In genomic region chr2:156553714-156554442, GRCh38 we compare ENCODE assay signal across 25 cellular contexts.
"Had no signal": no experiment of that assay in that cellular context is flagged by ENCODE, and none has a peak within 500 bp of the region (broad histone marks: within the 10 kb centered on the region; RNA-seq: fewer than 3 reads in every experiment).

No MANE protein-coding gene starts in this region.

- H3K9me3 ChIP-seq: esophagus squamous epithelium, gastroesophageal sphincter, heart left ventricle, sigmoid colon, uterus had no signal

- H3K27ac Mint-ChIP-seq: activated naive CD8-positive, alpha-beta T cell treated with anti-CD3 and anti-CD28 coated beads, Interleukin-2, amount 50 U/mL, for 24 hours; endodermal cell; mesothelial cell of epicardium; naive thymus-derived CD8-positive, alpha-beta T cell; neural progenitor cell; stimulated activated naive B cell treated with anti-CD40 and anti-IgM and Interleukin-4, amounts not matched to agents 10 μg/mL and 1 μg/mL and 100 μg/mL, for 72 hours had no signal

- H3K36me3 ChIP-seq: neural progenitor cell, uterus had no signal

- H3K9me3 Mint-ChIP-seq: activated naive CD8-positive, alpha-beta T cell treated with anti-CD3 and anti-CD28 coated beads, Interleukin-2, amount 50 U/mL, for 24 hours; endodermal cell; mesothelial cell of epicardium; naive thymus-derived CD8-positive, alpha-beta T cell; neural progenitor cell; stimulated activated naive B cell treated with anti-CD40 and anti-IgM and Interleukin-4, amounts not matched to agents 10 μg/mL and 1 μg/mL and 100 μg/mL, for 72 hours had no signal

- ATAC-seq: activated naive CD8-positive, alpha-beta T cell treated with anti-CD3 and anti-CD28 coated beads, Interleukin-2, amount 50 U/mL, for 24 hours; gastroesophageal sphincter; heart left ventricle; left ventricle myocardium superior; naive thymus-derived CD8-positive, alpha-beta T cell; stimulated activated naive B cell treated with anti-CD40 and anti-IgM and Interleukin-4, amounts not matched to agents 10 μg/mL and 1 μg/mL and 100 μg/mL, for 72 hours had no signal

- H3K4me1 Mint-ChIP-seq: activated naive CD8-positive, alpha-beta T cell treated with anti-CD3 and anti-CD28 coated beads, Interleukin-2, amount 50 U/mL, for 24 hours; endodermal cell; naive thymus-derived CD8-positive, alpha-beta T cell; neural progenitor cell; stimulated activated naive B cell treated with anti-CD40 and anti-IgM and Interleukin-4, amounts not matched to agents 10 μg/mL and 1 μg/mL and 100 μg/mL, for 72 hours had no signal

- H3K27ac ChIP-seq: esophagus squamous epithelium, gastroesophageal sphincter, heart left ventricle, neural progenitor cell, sigmoid colon, uterus, WERI-Rb-1 had no signal

- H3K27me3 ChIP-seq: esophagus squamous epithelium, gastroesophageal sphincter, heart left ventricle, neural progenitor cell, sigmoid colon, uterus had no signal

- H3K4me3 Mint-ChIP-seq: activated naive CD8-positive, alpha-beta T cell treated with anti-CD3 and anti-CD28 coated beads, Interleukin-2, amount 50 U/mL, for 24 hours; endodermal cell; mesothelial cell of epicardium; naive thymus-derived CD8-positive, alpha-beta T cell; neural progenitor cell; stimulated activated naive B cell treated with anti-CD40 and anti-IgM and Interleukin-4, amounts not matched to agents 10 μg/mL and 1 μg/mL and 100 μg/mL, for 72 hours had no signal

- H3K27me3 Mint-ChIP-seq: activated naive CD8-positive, alpha-beta T cell treated with anti-CD3 and anti-CD28 coated beads, Interleukin-2, amount 50 U/mL, for 24 hours; naive thymus-derived CD8-positive, alpha-beta T cell; stimulated activated naive B cell treated with anti-CD40 and anti-IgM and Interleukin-4, amounts not matched to agents 10 μg/mL and 1 μg/mL and 100 μg/mL, for 72 hours had no signal

- DNase-seq: activated CD4-positive, alpha-beta T cell treated with anti-CD3 and anti-CD28 coated beads for 1 hour; activated CD4-positive, alpha-beta T cell treated with anti-CD3 and anti-CD28 coated beads, Interleukin-2, amount 50 U/mL, for 48 hours; activated effector memory CD4-positive, alpha-beta T cell treated with anti-CD3 and anti-CD28 coated beads, Interleukin-2, amount 50 U/mL, for 16 hours; activated naive CD4-positive, alpha-beta T cell treated with anti-CD3 and anti-CD28 coated beads, Interleukin-2, amount 50 U/mL, for 16 hours; activated naive CD8-positive, alpha-beta T cell treated with anti-CD3 and anti-CD28 coated beads, Interleukin-2, amount 50 U/mL, for 24 hours; cortex of kidney; endodermal cell; esophagus squamous epithelium; heart left ventricle; left ventricle myocardium superior; mammary epithelial cell; naive thymus-derived CD8-positive, alpha-beta T cell; posterior cingulate gyrus; sigmoid colon; stimulated activated CD4-positive, alpha-beta T cell treated with anti-CD3 and anti-CD28 coated beads, Interleukin-15, amount 100 ng/mL, for 24 hours; stimulated activated CD4-positive, alpha-beta T cell treated with anti-CD3 and anti-CD28 coated beads, Interleukin-2, amount 100 ng/mL, for 48 hours; stimulated activated CD8-positive, alpha-beta memory T cell treated with anti-CD3 and anti-CD28 coated beads, Interleukin-4, amount 100 ng/mL, for 48 hours; stimulated activated naive B cell treated with anti-CD40 and anti-IgM and Interleukin-4, amounts not matched to agents 10 μg/mL and 1 μg/mL and 100 μg/mL, for 72 hours; trophoblast cell; uterus; WERI-Rb-1 had no signal

- H3K4me3 ChIP-seq: esophagus squamous epithelium, gastroesophageal sphincter, heart left ventricle, neural progenitor cell, sigmoid colon, smooth muscle cell, uterus had no signal

- H3K4me1 ChIP-seq: esophagus squamous epithelium, gastroesophageal sphincter, heart left ventricle, neural progenitor cell, sigmoid colon, uterus had no signal
